ENCODE assay signal across 22 cellular contexts in genomic region chr2:62831729-62832128, GRCh38.
A peak's percentile ranks its signal among the peaks of the same experiment; 100 is the strongest.
DNase-seq lines count a peak whose midpoint lies in the region; ATAC-seq, FAIRE-seq and TF ChIP-seq lines count a peak whose summit lies in the region.
"Had no signal": no experiment of that assay in that cellular context is flagged by ENCODE, and none has a peak within 500 bp of the region (broad histone marks: within the 10 kb centered on the region; RNA-seq: fewer than 3 reads in every experiment).

No MANE protein-coding gene starts in this region.

- intact Hi-C loops in natural killer cell (cut with micrococcal nuclease) = no loop called here

- H3K4me1 Mint-ChIP-seq in natural killer cell treated with Interleukin-12 subunit alpha and Interleukin-12 subunit beta and Interleukin-15 and Interleukin-18, amount 100 ng/mL, for 72 hours (ENCODE audit: low read depth in 2 of 2) = peaks cover 2 to 6% of the 10 kb centered on the region in 2 donors
- H3K4me1 Mint-ChIP-seq in natural killer cell = no peaks in the 10 kb centered on the region
- H3K4me1 Mint-ChIP-seq: CD14-positive monocyte, immature natural killer cell had no signal

- H2BK5ac ChIP-seq in neuronal stem cell (ENCODE audit: low read length) = no peak overlapping the region

- H2BK15ac ChIP-seq in neuronal stem cell (ENCODE audit: low read length) = no peak overlapping the region

- TF ChIP-seq CTCF in natural killer cell (IDR thresholded peaks at IDR 0.05) = no peak
- no peak for TF ChIP-seq CTCF in OCI-LY3 (IDR thresholded peaks at IDR 0.05; ENCODE audit: low read depth, low read length)

- H3K9me3 ChIP-seq in OCI-LY3 (ENCODE audit: insufficient read depth, low read length) (0 out of 2 replicates have a peak, but pooled peaks cover 4% of the 10 kb centered on the region), neuronal stem cell (replicated peaks in 1 of 2; ENCODE audit: control insufficient read depth in 2 of 2, insufficient read depth in 1 of 2, low read depth in 1 of 2, low read length in 2 of 2) (peaks cover 11 to 22% of the 10 kb centered on the region in 2 donors)
- H3K9me3 ChIP-seq: vagina had no signal

- H3K36me3 Mint-ChIP-seq in natural killer cell treated with Interleukin-12 subunit alpha and Interleukin-12 subunit beta and Interleukin-15 and Interleukin-18, amount 100 ng/mL, for 72 hours = peaks cover 21% of the 10 kb centered on the region
- H3K36me3 Mint-ChIP-seq in natural killer cell = peaks cover 11% of the 10 kb centered on the region

- peaks cover 10% of the 10 kb centered on the region for H3K4me1 ChIP-seq in OCI-LY3 (ENCODE audit: low read length)
- no peaks in the 10 kb centered on the region for H3K4me1 ChIP-seq in neuronal stem cell (ENCODE audit: control insufficient read depth in 2 of 2, insufficient read depth in 1 of 2, low read depth in 1 of 2, low read length in 2 of 2)
- H3K4me1 ChIP-seq: foreskin keratinocyte, vagina had no signal

- ATAC-seq in natural killer cell treated with Interleukin-12 subunit alpha and Interleukin-12 subunit beta and Interleukin-15 and Interleukin-18, amount 100 ng/mL, for 72 hours = peak in 1 of 2 donors; percentile 73
- ATAC-seq in natural killer cell (no peak), GM19463 (IDR thresholded peaks at IDR 0.05; ENCODE audit: unreplicated experiment) (peak; percentile 76)
- ATAC-seq: foreskin keratinocyte had no signal

- H3K79me2 ChIP-seq in OCI-LY3 (ENCODE audit: low read length) = no peaks in the 10 kb centered on the region
- H3K79me2 ChIP-seq: hepatocyte had no signal

- DNase-seq in natural killer cell treated with Interleukin-12 subunit alpha and Interleukin-12 subunit beta and Interleukin-15 and Interleukin-18, amount 100 ng/mL, for 72 hours (ENCODE audit: low spot score) = no peak
- DNase-seq in natural killer cell (no peak), COLO668 (lab: John Stamatoyannopoulos, UW; ENCODE audit: unreplicated experiment) (no peak), neuronal stem cell (ENCODE audit: low spot score) (no peak), NCI-H2171 treated with DMSO at 0.1 percent for 48 hours (lab: John Stamatoyannopoulos, UW) (no peak), HTR-8/SVneo (ENCODE audit: insufficient read length, low spot score) (no peak)
- DNase-seq: brain microvascular endothelial cell; effector CD4-positive, alpha-beta T cell; EL; foreskin keratinocyte; H9; immature natural killer cell; NCI-H1092; NCI-H1930; NCI-H226; SIG-M5 had no signal

- H4K91ac ChIP-seq in neuronal stem cell (ENCODE audit: low read depth, low read length, poor library complexity) = no peak overlapping the region

- H2BK12ac ChIP-seq in neuronal stem cell (ENCODE audit: low read length) = no peak overlapping the region

- H3K4me2 ChIP-seq in OCI-LY3 (ENCODE audit: low read length) (0 out of 2 replicates have a peak overlapping the region, but pooled peaks have one; percentile 2), neuronal stem cell (ENCODE audit: insufficient read depth, low read length, poor library complexity, severe bottlenecking) (no peak overlapping the region)
- H3K4me2 ChIP-seq: hepatocyte had no signal

- H3K4me3 ChIP-seq in OCI-LY3 (ENCODE audit: low read length) = no peak overlapping the region
- H3K4me3 ChIP-seq in neuronal stem cell (ENCODE audit: low read length in 2 of 2) = no peak overlapping the region
- H3K4me3 ChIP-seq: hepatocyte, thoracic aorta, vagina had no signal

- no peak overlapping the region for H3K27ac Mint-ChIP-seq in natural killer cell treated with Interleukin-12 subunit alpha and Interleukin-12 subunit beta and Interleukin-15 and Interleukin-18, amount 100 ng/mL, for 72 hours
- no peak overlapping the region for H3K27ac Mint-ChIP-seq in natural killer cell
- H3K27ac Mint-ChIP-seq: CD14-positive monocyte, H9 had no signal

- H3K4ac ChIP-seq in neuronal stem cell (ENCODE audit: low read length) = no peak overlapping the region

- H3K36me3 ChIP-seq in OCI-LY3 (replicated peaks; ENCODE audit: low read depth, low read length) (peaks cover 21% of the 10 kb centered on the region), neuronal stem cell (replicated peaks in 1 of 2; ENCODE audit: control insufficient read depth in 2 of 2, insufficient read depth in 2 of 2, low read length in 2 of 2) (peaks cover 8 to 31% of the 10 kb centered on the region in 2 donors)

- H2AK5ac ChIP-seq in neuronal stem cell (ENCODE audit: low read depth, low read length) = no peak overlapping the region

- H3K4me3 Mint-ChIP-seq in natural killer cell treated with Interleukin-12 subunit alpha and Interleukin-12 subunit beta and Interleukin-15 and Interleukin-18, amount 100 ng/mL, for 72 hours = peak overlapping the region; percentile 12
- H3K4me3 Mint-ChIP-seq in natural killer cell = no peak overlapping the region
- H3K4me3 Mint-ChIP-seq: CD14-positive monocyte, H9, immature natural killer cell had no signal

- no peaks in the 10 kb centered on the region for H4K20me1 ChIP-seq in OCI-LY3 (ENCODE audit: insufficient read depth, low read length)

- H3K18ac ChIP-seq in neuronal stem cell (ENCODE audit: low read length) = no peak overlapping the region

- H3K27me3 Mint-ChIP-seq in natural killer cell treated with Interleukin-12 subunit alpha and Interleukin-12 subunit beta and Interleukin-15 and Interleukin-18, amount 100 ng/mL, for 72 hours = no peaks in the 10 kb centered on the region
- H3K27me3 Mint-ChIP-seq in natural killer cell (ENCODE audit: low read depth in 2 of 2) = no peaks in the 10 kb centered on the region

- FAIRE-seq in HTR-8/SVneo (lab: Jason Lieb, UNC) = no peak

- H3K27me3 ChIP-seq in OCI-LY3 (ENCODE audit: low read depth, low read length) (no peaks in the 10 kb centered on the region), neuronal stem cell (ENCODE audit: control insufficient read depth in 3 of 3, insufficient read depth in 3 of 3, low read depth in 1 of 3, low read length in 3 of 3) (no peaks in the 10 kb centered on the region)
- H3K27me3 ChIP-seq: brain microvascular endothelial cell, foreskin keratinocyte, hepatocyte, vagina had no signal

- no peak overlapping the region for H3K23ac ChIP-seq in neuronal stem cell (ENCODE audit: low read depth, low read length, poor library complexity)

- no peaks in the 10 kb centered on the region for H3K9me3 Mint-ChIP-seq in natural killer cell treated with Interleukin-12 subunit alpha and Interleukin-12 subunit beta and Interleukin-15 and Interleukin-18, amount 100 ng/mL, for 72 hours
- H3K9me3 Mint-ChIP-seq in natural killer cell = no peaks in the 10 kb centered on the region
- H3K9me3 Mint-ChIP-seq: immature natural killer cell had no signal

- H2AFZ ChIP-seq in OCI-LY3 (ENCODE audit: low read depth, low read length) (no peak overlapping the region), neuronal stem cell (ENCODE audit: low read length) (no peak overlapping the region)
- H2AFZ ChIP-seq: hepatocyte had no signal

- H3K14ac ChIP-seq in neuronal stem cell (ENCODE audit: low read length) = no peak overlapping the region

- H3K79me1 ChIP-seq in neuronal stem cell (ENCODE audit: low read depth, low read length) = no peaks in the 10 kb centered on the region

- no peak overlapping the region for H4K8ac ChIP-seq in neuronal stem cell (ENCODE audit: low read depth, low read length)

- no peak overlapping the region for H2BK120ac ChIP-seq in neuronal stem cell (ENCODE audit: low read depth, low read length)

- H3K27ac ChIP-seq in OCI-LY3 (ENCODE audit: low read length) (no peak overlapping the region), neuronal stem cell (replicated peaks; ENCODE audit: low read length) (no peak overlapping the region)
- H3K27ac ChIP-seq: brain microvascular endothelial cell, foreskin keratinocyte, hepatocyte, thoracic aorta, vagina had no signal

- no peak overlapping the region for H3K9ac ChIP-seq in OCI-LY3 (ENCODE audit: low read length)
- no peak overlapping the region for H3K9ac ChIP-seq in neuronal stem cell (ENCODE audit: low read depth, low read length, poor library complexity)
